9 cellular contexts compared by ENCODE assay signal in the genomic region with DNA sequence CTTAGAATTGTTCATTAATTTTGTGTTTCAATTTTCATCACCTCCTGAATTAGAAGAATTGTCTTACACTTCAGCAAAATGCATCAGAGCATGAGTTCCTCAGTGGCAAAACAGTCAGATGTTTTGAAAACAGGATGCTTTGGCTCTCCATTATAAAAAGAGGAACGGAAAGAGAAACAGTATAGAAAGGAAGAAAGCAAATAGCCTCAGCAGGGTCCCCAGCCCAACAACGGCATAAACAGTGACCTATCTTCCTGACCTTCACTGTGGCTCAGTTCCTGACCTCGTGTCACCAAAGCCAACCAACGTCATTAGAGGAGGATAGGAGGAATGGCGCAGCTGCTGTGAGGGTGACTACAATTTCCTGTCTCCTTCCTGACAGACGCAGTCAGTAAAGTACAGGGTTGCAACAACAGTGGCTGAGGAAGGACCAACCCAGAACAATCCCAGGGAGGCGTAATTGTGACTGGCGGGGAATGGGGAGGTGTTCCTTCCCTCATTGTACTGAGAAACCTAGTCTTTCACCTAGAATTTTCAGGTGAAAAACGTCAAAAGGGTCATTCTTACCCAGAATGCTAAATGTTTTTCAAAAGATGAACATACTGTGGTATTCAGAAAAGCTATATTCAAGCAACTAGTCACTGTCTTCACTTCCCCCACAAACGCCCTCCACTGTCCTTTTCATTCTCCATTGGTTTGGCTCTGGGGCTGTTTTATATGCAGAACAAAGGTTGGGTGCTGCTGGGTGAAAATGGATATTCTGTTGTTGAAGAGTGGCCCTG.
DNase-seq lines count a peak whose midpoint lies in the region; ATAC-seq, FAIRE-seq and TF ChIP-seq lines count a peak whose summit lies in the region.
"Had no signal": no experiment of that assay in that cellular context is flagged by ENCODE, and none has a peak within 500 bp of the region (broad histone marks: within the 10 kb centered on the region; RNA-seq: fewer than 3 reads in every experiment).

No MANE protein-coding gene starts in this region.

- no peaks in the 10 kb centered on the region for H3K9me3 ChIP-seq in small intestine (ENCODE audit: control insufficient read depth, low read depth)

- H3K4me1 ChIP-seq in small intestine (ENCODE audit: control insufficient read depth in 2 of 2, insufficient read depth in 1 of 2, low read depth in 1 of 2, low read length in 1 of 2), result peaks cover 0 to 7% of the 10 kb centered on the region in 2 donors

- no peaks in the 10 kb centered on the region for H3K27me3 Mint-ChIP-seq in activated T-cell treated with anti-CD3 and anti-CD28 coated beads, Interleukin-2, amount 50 U/mL, for 72 hours (ENCODE audit: low read depth)

- peak overlapping the region; percentile 97 for H3K27ac Mint-ChIP-seq in activated T-cell treated with anti-CD3 and anti-CD28 coated beads, Interleukin-2, amount 50 U/mL, for 72 hours

- H3K27me3 ChIP-seq in small intestine (ENCODE audit: control insufficient read depth in 2 of 2, insufficient read depth in 2 of 2, low read length in 2 of 2), result no peaks in the 10 kb centered on the region

- peak; percentile 92 for TF ChIP-seq POLR2A in GM12891 (IDR thresholded peaks at IDR 0.05; ENCODE audit: low read depth, low read length)

- ATAC-seq in HG02571 (IDR thresholded peaks at IDR 0.05; ENCODE audit: unreplicated experiment), result peak; percentile 75
- peak; percentile 79 to 84 for ATAC-seq in activated T-cell treated with anti-CD3 and anti-CD28 coated beads, Interleukin-2, amount 50 U/mL, for 72 hours (replicated peaks in 1 of 2)
- ATAC-seq in Right ventricle myocardium inferior, result peak; percentile 86

- peak overlapping the region; percentile 96 for H3K4me3 Mint-ChIP-seq in activated T-cell treated with anti-CD3 and anti-CD28 coated beads, Interleukin-2, amount 50 U/mL, for 72 hours

- H3K27ac ChIP-seq in small intestine (ENCODE audit: low read depth in 1 of 2, low read length in 1 of 2), result peak overlapping the region; percentile 86 to 87
- H3K27ac ChIP-seq: SK-N-MC had no signal

- no peaks in the 10 kb centered on the region for H3K9me3 Mint-ChIP-seq in activated T-cell treated with anti-CD3 and anti-CD28 coated beads, Interleukin-2, amount 50 U/mL, for 72 hours

- 40 to 66% (median 50%) methylated on average over 10 of the region's 10 CpGs for WGBS in small intestine, 3 donors

- DNase-seq in GM12891 (ENCODE audit: insufficient read length, low spot score), result no peak
- peak; percentile 89 for DNase-seq in NOMO-1 treated with dmso at 0.1 percent for 144 hours (lab: John Stamatoyannopoulos, UW; ENCODE audit: unreplicated experiment)
- DNase-seq in activated T-cell treated with anti-CD3 and anti-CD28 coated beads, Interleukin-2, amount 50 U/mL, for 72 hours, result peak; percentile 64 to 74
- peak; percentile 85 for DNase-seq in Right ventricle myocardium inferior (ENCODE audit: missing footprints)
- peak; percentile 45 for DNase-seq in small intestine
- DNase-seq in NCI-H82 (lab: John Stamatoyannopoulos, UW), result no peak
- DNase-seq in NCI-H2196 (lab: John Stamatoyannopoulos, UW; ENCODE audit: unreplicated experiment), result no peak

- no peaks in the 10 kb centered on the region for H3K36me3 ChIP-seq in small intestine (ENCODE audit: control insufficient read depth in 2 of 2, insufficient read depth in 2 of 2, low read length in 2 of 2)

- H3K4me1 Mint-ChIP-seq in activated T-cell treated with anti-CD3 and anti-CD28 coated beads, Interleukin-2, amount 50 U/mL, for 72 hours (ENCODE audit: low read depth), result peaks cover 77% of the 10 kb centered on the region

- FAIRE-seq in GM12891 (lab: Jason Lieb, UNC) (peak; percentile 99), small intestine (lab: Jason Lieb, UNC) (no peak)

- peaks cover 22 to 24% of the 10 kb centered on the region in 2 donors for H3K36me3 Mint-ChIP-seq in activated T-cell treated with anti-CD3 and anti-CD28 coated beads, Interleukin-2, amount 50 U/mL, for 72 hours (ENCODE audit: insufficient read depth in 2 of 2)

- intact Hi-C loops in Right ventricle myocardium inferior (cut with DNase I), result loop anchor here (2.0 kb wide), 1 partner anchor 111 kb away; no protein-coding TSS in a partner anchor

- no peak overlapping the region for H3K4me3 ChIP-seq in small intestine (ENCODE audit: low read depth in 1 of 2, low read length in 2 of 2)
- H3K4me3 ChIP-seq: SK-N-MC had no signal

TF ChIP-seq in GM12891, 5 proteins besides CTCF, POLR2A, EP300 and RAD21:
- TF ChIP-seq SPI1 (IDR thresholded peaks at IDR 0.05; ENCODE audit: low read depth, low read length), result peak; percentile 95
- peak; percentile 85 for TF ChIP-seq TAF1 (IDR thresholded peaks at IDR 0.05; ENCODE audit: low read depth, low read length)
- no peak for TF ChIP-seq PAX5 (IDR thresholded peaks at IDR 0.05; ENCODE audit: insufficient read depth, low read length, severe bottlenecking)
- peak; percentile 83 for TF ChIP-seq POU2F2 (IDR thresholded peaks at IDR 0.05; ENCODE audit: low read depth, low read length)
- peak; percentile 93 for TF ChIP-seq POLR2AphosphoS5 (IDR thresholded peaks at IDR 0.05; ENCODE audit: low read depth, low read length)

Comparison
In these comparisons a context has a peak if more than half of its experiments do, and no peak if none do; other contexts are left out.
1. DNase-seq: peak in NOMO-1 treated with dmso at 0.1 percent for 144 hours (single experiment), activated T-cell treated with anti-CD3 and anti-CD28 coated beads, Interleukin-2, amount 50 U/mL, for 72 hours (2 of 2), Right ventricle myocardium inferior (single experiment) and small intestine (single experiment); none in GM12891 (single experiment), NCI-H82 (single experiment) and NCI-H2196 (single experiment).
2. Peak in every context shown above with its lines, with median percentiles within 50 percentile points of each other: ATAC-seq.